In the genomic region with DNA sequence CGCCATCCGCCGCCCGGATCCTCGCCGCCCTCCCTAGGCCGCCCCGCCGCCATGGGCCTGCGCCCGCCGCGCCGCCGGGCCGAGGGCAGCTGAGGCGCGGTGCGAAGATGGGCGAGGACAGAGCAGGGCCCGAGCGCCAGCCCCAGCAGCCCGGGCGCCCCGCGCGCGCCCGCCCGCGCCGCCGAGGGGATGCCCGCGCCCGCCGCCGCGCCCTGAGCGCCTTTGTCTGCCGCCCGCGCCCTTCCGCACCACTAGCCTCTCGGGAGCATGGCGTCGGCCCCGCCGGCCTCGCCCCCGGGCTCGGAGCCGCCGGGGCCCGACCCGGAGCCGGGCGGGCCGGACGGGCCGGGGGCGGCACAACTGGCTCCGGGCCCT, we compare ENCODE assay signal across 8 cellular contexts. TPM values are rescaled to one million over a fixed set of nuclear protein-coding genes. Genes with fewer than 3 reads are reported as not detected.
DNase-seq lines count a peak whose midpoint lies in the region; ATAC-seq and TF ChIP-seq lines count a peak whose summit lies in the region.

No MANE protein-coding gene starts in this region.

- no peaks in the 10 kb centered on the region for H3K9me3 ChIP-seq in smooth muscle cell (replicated peaks; ENCODE audit: low read depth)

- peaks cover 37% of the 10 kb centered on the region for H3K79me2 ChIP-seq in smooth muscle cell (ENCODE audit: low read depth)

- peaks cover 14% of the 10 kb centered on the region for H3K4me1 ChIP-seq in smooth muscle cell (ENCODE audit: low read depth)

- H3K36me3 ChIP-seq in smooth muscle cell (ENCODE audit: low read depth) = no peaks in the 10 kb centered on the region

- intact Hi-C loops in activated B cell treated with CpG ODN at 0.5 μM for 24 hours (cut with micrococcal nuclease) = loop anchor here (1.0 kb wide), 4 partner anchors 23 to 102 kb away; a partner anchor contains a TSS

- POLR2A ChIA-PET in activated B cell treated with CpG ODN at 0.5 μM for 24 hours (lab: Charles Lee) = interaction anchor here (0.5 to 2.1 kb wide), 4 partner anchors 24 to 43 kb away, joined by 3 to 10 read pairs (median 4); a partner anchor contains a TSS

- H4K20me1 ChIP-seq in smooth muscle cell (ENCODE audit: low read depth) = peaks cover 46% of the 10 kb centered on the region

- CTCF ChIA-PET in activated B cell treated with CpG ODN at 0.5 μM for 24 hours (lab: Charles Lee) = interaction anchor here (1.2 to 2.2 kb wide), 2 partner anchors 24 to 25 kb away, joined by 3 to 7 read pairs; a partner anchor contains a TSS

- H3K4me3 ChIP-seq in smooth muscle cell = peak overlapping the region; percentile 58

- H3K9ac ChIP-seq in smooth muscle cell (ENCODE audit: low read depth) = no peak overlapping the region

- no peak overlapping the region for H2AFZ ChIP-seq in smooth muscle cell (ENCODE audit: low read depth)

- no peaks in the 10 kb centered on the region for H3K27me3 ChIP-seq in smooth muscle cell (ENCODE audit: low read depth)

- peak overlapping the region; percentile 95 for H3K4me2 ChIP-seq in smooth muscle cell

- peak; percentile 80 for DNase-seq in activated effector memory CD4-positive, alpha-beta T cell treated with anti-CD3 and anti-CD28 coated beads, Interleukin-2, amount 50 U/mL, for 16 hours
- no peak for DNase-seq in activated effector memory CD4-positive, alpha-beta T cell treated with Interleukin-2 at 50 U/mL for 16 hours
- DNase-seq in activated B cell treated with CpG ODN at 0.5 μM for 24 hours = no peak
- peak; percentile 55 for DNase-seq in germinal center (ENCODE audit: low spot score)
- DNase-seq in smooth muscle cell (lab: John Stamatoyannopoulos, UW; ENCODE audit: unreplicated experiment) = no peak
- no peak for DNase-seq in pons (ENCODE audit: low spot score)
- no peak for DNase-seq in effector CD8-positive, alpha-beta T cell (lab: John Stamatoyannopoulos, UW)

- H3K9me3 Mint-ChIP-seq in activated B cell treated with CpG ODN at 0.5 μM for 24 hours = no peaks in the 10 kb centered on the region

- H3K4me3 Mint-ChIP-seq in activated B cell treated with CpG ODN at 0.5 μM for 24 hours = peak overlapping the region; percentile 89

- no peak overlapping the region for H3K27ac Mint-ChIP-seq in activated B cell treated with CpG ODN at 0.5 μM for 24 hours

- peaks cover 30% of the 10 kb centered on the region for H3K4me1 Mint-ChIP-seq in activated B cell treated with CpG ODN at 0.5 μM for 24 hours

- no peaks in the 10 kb centered on the region for H3K27me3 Mint-ChIP-seq in activated B cell treated with CpG ODN at 0.5 μM for 24 hours

- 0% methylated on average over 39 of the region's 63 CpGs for WGBS in smooth muscle cell (ENCODE audit: low lambda C conversion rate)

- TF ChIP-seq CTCF in activated B cell treated with CpG ODN at 0.5 μM for 24 hours (IDR thresholded peaks at IDR 0.05) (no peak), smooth muscle cell (IDR thresholded peaks at IDR 0.05; ENCODE audit: borderline replicate concordance, insufficient read depth, poor library complexity, severe bottlenecking) (no peak)

- ATAC-seq in HG02981 (IDR thresholded peaks at IDR 0.05; ENCODE audit: unreplicated experiment) (peak; percentile 26), activated B cell treated with CpG ODN at 0.5 μM for 24 hours (ENCODE audit: low read depth) (peak; percentile 53)

- H3K36me3 Mint-ChIP-seq in activated B cell treated with CpG ODN at 0.5 μM for 24 hours (ENCODE audit: low read depth) = peaks cover 8% of the 10 kb centered on the region

- peak overlapping the region; percentile 68 for H3K27ac ChIP-seq in smooth muscle cell (ENCODE audit: low read depth)

- H3F3A ChIP-seq in smooth muscle cell (ENCODE audit: low read depth) = peaks cover 10% of the 10 kb centered on the region

RNA-seq across cellular contexts. Expression of a gene that starts 0.3 kb away (rescaled TPM):
- total RNA-seq in activated B cell treated with CpG ODN at 0.5 μM for 24 hours = 32.2 and 35.4 TPM in 2 replicates
- 9.0 and 19.5 TPM in 2 replicates for total RNA-seq in smooth muscle cell
- 20.4 and 25.7 TPM in 2 replicates for polyA plus RNA-seq in smooth muscle cell

RNA-seq across cellular contexts. Expression of a gene that starts 24.0 kb away (rescaled TPM):
- total RNA-seq in activated B cell treated with CpG ODN at 0.5 μM for 24 hours (4.4 and 6.7 TPM in 2 replicates), smooth muscle cell (7.3 and 18.2 TPM in 2 replicates)
- 15.4 and 21.2 TPM in 2 replicates for polyA plus RNA-seq in smooth muscle cell

RNA-seq across cellular contexts. Expression of a gene that starts 28.7 kb away (rescaled TPM):
- total RNA-seq in activated B cell treated with CpG ODN at 0.5 μM for 24 hours (29.9 and 32.9 TPM in 2 replicates), smooth muscle cell (189 and 218 TPM in 2 replicates)
- polyA plus RNA-seq in smooth muscle cell = 421 and 523 TPM in 2 replicates

RNA-seq across cellular contexts. Expression of a gene that starts 43.9 kb away (rescaled TPM):
- total RNA-seq in activated B cell treated with CpG ODN at 0.5 μM for 24 hours (38.4 and 44.5 TPM in 2 replicates), smooth muscle cell (53.6 and 57.1 TPM in 2 replicates)
- polyA plus RNA-seq in smooth muscle cell = 80.0 and 99.9 TPM in 2 replicates

RNA-seq across cellular contexts. Expression of a gene that starts 55.4 kb away (rescaled TPM):
- total RNA-seq in activated B cell treated with CpG ODN at 0.5 μM for 24 hours (82.4 and 87.3 TPM in 2 replicates), smooth muscle cell (80.8 and 84.6 TPM in 2 replicates)
- 155 and 160 TPM in 2 replicates for polyA plus RNA-seq in smooth muscle cell

Comparison
In these comparisons a context has a peak if more than half of its experiments do, and no peak if none do; other contexts are left out.
1. DNase-seq: peak in activated effector memory CD4-positive, alpha-beta T cell treated with anti-CD3 and anti-CD28 coated beads, Interleukin-2, amount 50 U/mL, for 16 hours (single experiment) and germinal center (single experiment); none in activated effector memory CD4-positive, alpha-beta T cell treated with Interleukin-2 at 50 U/mL for 16 hours (single experiment), activated B cell treated with CpG ODN at 0.5 μM for 24 hours (single experiment), smooth muscle cell (single experiment), pons (single experiment) and effector CD8-positive, alpha-beta T cell (single experiment).